8 cellular contexts compared by ENCODE assay signal in genomic region chr1:223716302-223716862, GRCh38. TPM values are rescaled to one million over a fixed set of nuclear protein-coding genes. Genes with fewer than 3 reads are reported as not detected.
DNase-seq lines count a peak whose midpoint lies in the region; ATAC-seq and TF ChIP-seq lines count a peak whose summit lies in the region.

No MANE protein-coding gene starts in this region.

- TF ChIP-seq CTCF in GM10248 (IDR thresholded peaks at IDR 0.05; ENCODE audit: control extremely low read depth, extremely low read depth, low read depth, missing control alignments) = no peak

- ATAC-seq in GM21529 (IDR thresholded peaks at IDR 0.05; ENCODE audit: unreplicated experiment) (peak; percentile 52), left lobe of liver (no peak)
- peak; percentile 17 to 59 for ATAC-seq in activated naive CD4-positive, alpha-beta T cell treated with anti-CD3 and anti-CD28 coated beads, Interleukin-2, amount 50 U/mL, for 72 hours
- peak; percentile 63 for ATAC-seq in naive thymus-derived CD4-positive, alpha-beta T cell

- H3K4me1 ChIP-seq in naive thymus-derived CD4-positive, alpha-beta T cell (ENCODE audit: control insufficient read depth in 2 of 2, insufficient read depth in 2 of 2, low read length in 2 of 2) = peaks cover 61 to 66% of the 10 kb centered on the region in 2 donors

- peak overlapping the region; percentile 6 for H3K4me3 ChIP-seq in naive thymus-derived CD4-positive, alpha-beta T cell (ENCODE audit: low read length)

- H3K4me3 Mint-ChIP-seq in naive thymus-derived CD4-positive, alpha-beta T cell = peak overlapping the region; percentile 66 to 82 (median 78)

- H3K27me3 Mint-ChIP-seq in naive thymus-derived CD4-positive, alpha-beta T cell = no peaks in the 10 kb centered on the region

- peak overlapping the region; percentile 83 for H3K27ac ChIP-seq in naive thymus-derived CD4-positive, alpha-beta T cell (ENCODE audit: low read depth, low read length)

- peak overlapping the region; percentile 70 to 85 for H3K27ac Mint-ChIP-seq in activated naive CD4-positive, alpha-beta T cell treated with anti-CD3 and anti-CD28 coated beads, Interleukin-2, amount 50 U/mL, for 72 hours
- peak overlapping the region; percentile 80 to 95 (median 90) for H3K27ac Mint-ChIP-seq in naive thymus-derived CD4-positive, alpha-beta T cell

- DNase-seq in GM04503 (ENCODE audit: low read depth) = peak; percentile 45
- DNase-seq in NCI-H226 = peak; percentile 36
- DNase-seq in activated naive CD4-positive, alpha-beta T cell treated with anti-CD3 and anti-CD28 coated beads, Interleukin-2, amount 50 U/mL, for 72 hours (ENCODE audit: low spot score in 2 of 2) = peak in 1 of 2 donors; percentile 37
- peak in 8 of 9 donors; percentile 36 to 52 (median 46) for DNase-seq in naive thymus-derived CD4-positive, alpha-beta T cell
- no peak for DNase-seq in GM10248 (ENCODE audit: extremely low spot score)
- no peak for DNase-seq in GF-D8 (lab: John Stamatoyannopoulos, UW)
- no peak for DNase-seq in left lobe of liver (ENCODE audit: low spot score)

- H3K4me1 Mint-ChIP-seq in naive thymus-derived CD4-positive, alpha-beta T cell = peaks cover 60 to 85% (median 75%) of the 10 kb centered on the region in 7 donors

- peaks cover 0 to 28% (median 15%) of the 10 kb centered on the region in 3 experiments for H3K36me3 ChIP-seq in naive thymus-derived CD4-positive, alpha-beta T cell (ENCODE audit: control insufficient read depth in 2 of 3, insufficient read depth in 3 of 3, low read length in 3 of 3)

- H3K9me3 ChIP-seq in naive thymus-derived CD4-positive, alpha-beta T cell (ENCODE audit: control insufficient read depth in 2 of 3, low read length in 3 of 3) = no peaks in the 10 kb centered on the region

- intact Hi-C loops in naive thymus-derived CD4-positive, alpha-beta T cell (cut with micrococcal nuclease) = loop anchor here (1.0 to 10.0 kb wide), 9 partner anchors 10 to 1972 kb away; partner anchors contain the start of genes AIDA (in 1 of the 2), BROX (in 1 of the 2), DEGS1 (in 1 of the 2) and DUSP10 (in 1 of the 2)

- CTCF ChIA-PET in naive thymus-derived CD4-positive, alpha-beta T cell (lab: Charles Lee) = interaction anchor here (0.6 to 2.1 kb wide), 6 partner anchors 10 to 35 kb away, joined by 3 to 9 read pairs (median 6); no protein-coding TSS in a partner anchor
- CTCF ChIA-PET in GM10248 (lab: Yijun Ruan, JAX) = interaction anchor here (1.0 to 1.5 kb wide), 3 partner anchors 9 to 33 kb away, joined by 3 to 4 read pairs (median 3); no protein-coding TSS in a partner anchor

- H3K9me3 Mint-ChIP-seq in activated naive CD4-positive, alpha-beta T cell treated with anti-CD3 and anti-CD28 coated beads, Interleukin-2, amount 50 U/mL, for 72 hours = no peaks in the 10 kb centered on the region
- H3K9me3 Mint-ChIP-seq in naive thymus-derived CD4-positive, alpha-beta T cell = no peaks in the 10 kb centered on the region

- H3K27me3 ChIP-seq in naive thymus-derived CD4-positive, alpha-beta T cell (ENCODE audit: control insufficient read depth in 2 of 2, insufficient read depth in 2 of 2, low read length in 2 of 2) = no peaks in the 10 kb centered on the region

- peaks cover 6 to 13% of the 10 kb centered on the region in 2 donors for H3K36me3 Mint-ChIP-seq in activated naive CD4-positive, alpha-beta T cell treated with anti-CD3 and anti-CD28 coated beads, Interleukin-2, amount 50 U/mL, for 72 hours
- H3K36me3 Mint-ChIP-seq in naive thymus-derived CD4-positive, alpha-beta T cell = peaks cover 6 to 54% (median 28%) of the 10 kb centered on the region in 5 donors

- POLR2A ChIA-PET in naive thymus-derived CD4-positive, alpha-beta T cell (lab: Charles Lee) = interaction anchor here (0.7 to 4.2 kb wide), 8 partner anchors 12 to 467 kb away, joined by 3 to 38 read pairs (median 4); partner anchors contain the start of gene DEGS1
- POLR2A ChIA-PET in GM10248 (lab: Yijun Ruan, JAX) = no interaction called here

RNA-seq across cellular contexts. Expression of gene CAPN2, which starts 4.0 kb away (rescaled TPM):
- total RNA-seq in activated naive CD4-positive, alpha-beta T cell treated with anti-CD3 and anti-CD28 coated beads, Interleukin-2, amount 50 U/mL, for 72 hours = 10 to 100 TPM in 1 of 2 donors, 1 to 10 TPM in 1; 7.0 to 36.8 TPM
- 100 to 1,000 TPM in 3 of 5 experiments, 10 to 100 TPM in 2; 86.1 to 195 (median 117) TPM for total RNA-seq in naive thymus-derived CD4-positive, alpha-beta T cell
- 10 to 100 TPM; 57.6 to 96.2 TPM for polyA plus RNA-seq in naive thymus-derived CD4-positive, alpha-beta T cell
- total RNA-seq in left lobe of liver = 25.1 TPM

RNA-seq across cellular contexts. Expression of gene CAPN8, which starts 50.9 kb away (rescaled TPM):
- total RNA-seq in activated naive CD4-positive, alpha-beta T cell treated with anti-CD3 and anti-CD28 coated beads, Interleukin-2, amount 50 U/mL, for 72 hours = not detected
- 1 to 10 TPM in 1 of 5 experiments, under 1 TPM in 1, not detected in 3; 0.21 to 1.2 TPM for total RNA-seq in naive thymus-derived CD4-positive, alpha-beta T cell
- not detected for polyA plus RNA-seq in naive thymus-derived CD4-positive, alpha-beta T cell
- 0.33 TPM for total RNA-seq in left lobe of liver

Comparison
In these comparisons a context has a peak if more than half of its experiments do, and no peak if none do; other contexts are left out.
1. DNase-seq: peak in GM04503 (single experiment), NCI-H226 (single experiment) and naive thymus-derived CD4-positive, alpha-beta T cell (8 of 9); none in GM10248 (single experiment), GF-D8 (single experiment) and left lobe of liver (single experiment).